Comparison of ENCODE assay signal across 8 cellular contexts in genomic region chr13:50129923-50130685, GRCh38.
DNase-seq lines count a peak whose midpoint lies in the region; ATAC-seq and TF ChIP-seq lines count a peak whose summit lies in the region.

No MANE protein-coding gene starts in this region.

- peaks cover 73% of the 10 kb centered on the region for H3K4me1 ChIP-seq in CD4-positive, CD25-positive, alpha-beta regulatory T cell (ENCODE audit: control insufficient read depth, insufficient read depth, low read length, poor library complexity, severe bottlenecking)
- H3K4me1 ChIP-seq in MM.1S (ENCODE audit: low read length) (peaks cover 22% of the 10 kb centered on the region), heart left ventricle (peaks cover 0 to 71% (median 17%) of the 10 kb centered on the region in 12 donors), rectal smooth muscle tissue (ENCODE audit: control insufficient read depth, insufficient read depth, low read length) (no peaks in the 10 kb centered on the region)

- peak overlapping the region; percentile 67 for H2AFZ ChIP-seq in MM.1S (ENCODE audit: low read length)

- TF ChIP-seq CTCF in MM.1S (IDR thresholded peaks at IDR 0.05; ENCODE audit: low read length), result no peak
- TF ChIP-seq CTCF in heart left ventricle (IDR thresholded peaks at IDR 0.05), result no peak

- peak overlapping the region; percentile 52 to 89 (median 55) for H3K27ac Mint-ChIP-seq in CD4-positive, CD25-positive, alpha-beta regulatory T cell

- no peaks in the 10 kb centered on the region for H4K20me1 ChIP-seq in MM.1S (ENCODE audit: insufficient read depth, low read length)

- no peak for TF ChIP-seq POLR2A in heart left ventricle (IDR thresholded peaks at IDR 0.05)

- intact Hi-C loops in heart left ventricle (cut with DNase I), result loop anchor here in 6 of 10 donors (5.0 to 10.0 kb wide), 6 partner anchors 48 to 545 kb away; partner anchors contain the start of gene TRIM13 (in 1 of the 6)

- H3K4me1 Mint-ChIP-seq in CD4-positive, CD25-positive, alpha-beta regulatory T cell, result peaks cover 31 to 68% (median 49%) of the 10 kb centered on the region in 4 donors

- peaks cover 0 to 8% (median 0%) of the 10 kb centered on the region in 7 donors for H3K9me3 Mint-ChIP-seq in CD4-positive, CD25-positive, alpha-beta regulatory T cell

- peak overlapping the region; percentile 92 for H3K4me2 ChIP-seq in MM.1S (ENCODE audit: low read depth, low read length)

- H3K9me2 ChIP-seq in MM.1S (replicated peaks; ENCODE audit: insufficient read depth, low read length), result no peaks in the 10 kb centered on the region

- H3K9ac ChIP-seq in MM.1S (ENCODE audit: low read length), result peak overlapping the region; percentile 54
- H3K9ac ChIP-seq in rectal smooth muscle tissue (ENCODE audit: low read length), result no peak overlapping the region

- ATAC-seq in CD4-positive, CD25-positive, alpha-beta regulatory T cell (ENCODE audit: low read depth in 2 of 2), result no peak
- peak; percentile 27 to 43 (median 38) for ATAC-seq in heart left ventricle
- no peak for ATAC-seq in HG02870 (IDR thresholded peaks at IDR 0.05; ENCODE audit: unreplicated experiment)

- H3K36me3 Mint-ChIP-seq in CD4-positive, CD25-positive, alpha-beta regulatory T cell, result peaks cover 4% of the 10 kb centered on the region

- H3K27ac ChIP-seq in CD4-positive, CD25-positive, alpha-beta regulatory T cell (ENCODE audit: insufficient read depth, low read length, poor library complexity, severe bottlenecking), result peak overlapping the region; percentile 63
- peak overlapping the region; percentile 72; the same call in 1 of the 2 replicates for H3K27ac ChIP-seq in MM.1S (ENCODE audit: low read length)
- H3K27ac ChIP-seq in heart left ventricle, result peak overlapping the region in 11 of 12 donors; percentile 57 to 84 (median 71)
- H3K27ac ChIP-seq in rectal smooth muscle tissue (ENCODE audit: low read depth, low read length), result no peak overlapping the region

- H3K27me3 Mint-ChIP-seq in CD4-positive, CD25-positive, alpha-beta regulatory T cell, result peaks cover 75% of the 10 kb centered on the region

- peaks cover 22% of the 10 kb centered on the region for H3K27me3 ChIP-seq in CD4-positive, CD25-positive, alpha-beta regulatory T cell (ENCODE audit: control insufficient read depth, insufficient read depth, low read length)
- H3K27me3 ChIP-seq in MM.1S (replicated peaks; ENCODE audit: insufficient read depth, low read length), result peaks cover 16% of the 10 kb centered on the region
- H3K27me3 ChIP-seq in heart left ventricle, result peaks cover 8 to 42% (median 22%) of the 10 kb centered on the region in 9 donors
- peaks cover 41% of the 10 kb centered on the region for H3K27me3 ChIP-seq in rectal smooth muscle tissue (ENCODE audit: control insufficient read depth, insufficient read depth, low read length)

- H3K4me3 ChIP-seq in CD4-positive, CD25-positive, alpha-beta regulatory T cell (ENCODE audit: low read depth, low read length), result peak overlapping the region; percentile 72
- peak overlapping the region; percentile 62 for H3K4me3 ChIP-seq in MM.1S (ENCODE audit: low read length)
- H3K4me3 ChIP-seq in heart left ventricle, result peak overlapping the region; percentile 24 to 63 (median 56)
- H3K4me3 ChIP-seq in rectal smooth muscle tissue (ENCODE audit: low read length), result peak overlapping the region; percentile 54

- WGBS in heart left ventricle, 4 donors, result 1 to 3% (median 2%) methylated on average over 37 to 56 of the region's 56 CpGs

- DNase-seq in CD4-positive, CD25-positive, alpha-beta regulatory T cell, result peak; percentile 20 to 51 (median 41)
- DNase-seq in MM.1S (no peak), heart left ventricle (peak; percentile 43 to 73 (median 52)), medulla oblongata (ENCODE audit: extremely low spot score) (no peak), pons (ENCODE audit: low spot score) (no peak)
- peak; percentile 78 for DNase-seq in activated effector memory CD4-positive, alpha-beta T cell treated with anti-CD3 and anti-CD28 coated beads, Interleukin-2, amount 50 U/mL, for 16 hours

- H3K79me2 ChIP-seq in MM.1S (ENCODE audit: low read length), result no peaks in the 10 kb centered on the region

- H3K4me3 Mint-ChIP-seq in CD4-positive, CD25-positive, alpha-beta regulatory T cell, result peak overlapping the region; percentile 87 to 95 (median 92)

- peaks cover 0 to 2% of the 10 kb centered on the region in 2 experiments for H3K9me3 ChIP-seq in CD4-positive, CD25-positive, alpha-beta regulatory T cell (ENCODE audit: control insufficient read depth in 2 of 2, low read length in 2 of 2)
- H3K9me3 ChIP-seq in MM.1S (replicated peaks; ENCODE audit: insufficient read depth, low read length) (no peaks in the 10 kb centered on the region), heart left ventricle (no peaks in the 10 kb centered on the region)

- H3K36me3 ChIP-seq in CD4-positive, CD25-positive, alpha-beta regulatory T cell (ENCODE audit: control insufficient read depth, insufficient read depth, low read length), result no peaks in the 10 kb centered on the region
- no peaks in the 10 kb centered on the region for H3K36me3 ChIP-seq in MM.1S (replicated peaks; ENCODE audit: insufficient read depth, low read length)
- H3K36me3 ChIP-seq in heart left ventricle, result no peaks in the 10 kb centered on the region
- H3K36me3 ChIP-seq in rectal smooth muscle tissue (ENCODE audit: control insufficient read depth, insufficient read depth, low read length), result no peaks in the 10 kb centered on the region

- H3F3A ChIP-seq in MM.1S (ENCODE audit: insufficient read depth, low read length), result peaks cover 22% of the 10 kb centered on the region

Comparison
In these comparisons a context has a peak if more than half of its experiments do, and no peak if none do; other contexts are left out.
1. ATAC-seq: peak in heart left ventricle (4 of 4); none in CD4-positive, CD25-positive, alpha-beta regulatory T cell (0 of 2) and HG02870 (single experiment).
2. DNase-seq: peak in CD4-positive, CD25-positive, alpha-beta regulatory T cell (3 of 3), activated effector memory CD4-positive, alpha-beta T cell treated with anti-CD3 and anti-CD28 coated beads, Interleukin-2, amount 50 U/mL, for 16 hours (single experiment) and heart left ventricle (5 of 5); none in MM.1S (single experiment), medulla oblongata (single experiment) and pons (single experiment).
3. Peak in every context shown above with its lines, with median percentiles within 50 percentile points of each other: H3K4me3 ChIP-seq.